9 cellular contexts compared by ENCODE assay signal in the genomic region with DNA sequence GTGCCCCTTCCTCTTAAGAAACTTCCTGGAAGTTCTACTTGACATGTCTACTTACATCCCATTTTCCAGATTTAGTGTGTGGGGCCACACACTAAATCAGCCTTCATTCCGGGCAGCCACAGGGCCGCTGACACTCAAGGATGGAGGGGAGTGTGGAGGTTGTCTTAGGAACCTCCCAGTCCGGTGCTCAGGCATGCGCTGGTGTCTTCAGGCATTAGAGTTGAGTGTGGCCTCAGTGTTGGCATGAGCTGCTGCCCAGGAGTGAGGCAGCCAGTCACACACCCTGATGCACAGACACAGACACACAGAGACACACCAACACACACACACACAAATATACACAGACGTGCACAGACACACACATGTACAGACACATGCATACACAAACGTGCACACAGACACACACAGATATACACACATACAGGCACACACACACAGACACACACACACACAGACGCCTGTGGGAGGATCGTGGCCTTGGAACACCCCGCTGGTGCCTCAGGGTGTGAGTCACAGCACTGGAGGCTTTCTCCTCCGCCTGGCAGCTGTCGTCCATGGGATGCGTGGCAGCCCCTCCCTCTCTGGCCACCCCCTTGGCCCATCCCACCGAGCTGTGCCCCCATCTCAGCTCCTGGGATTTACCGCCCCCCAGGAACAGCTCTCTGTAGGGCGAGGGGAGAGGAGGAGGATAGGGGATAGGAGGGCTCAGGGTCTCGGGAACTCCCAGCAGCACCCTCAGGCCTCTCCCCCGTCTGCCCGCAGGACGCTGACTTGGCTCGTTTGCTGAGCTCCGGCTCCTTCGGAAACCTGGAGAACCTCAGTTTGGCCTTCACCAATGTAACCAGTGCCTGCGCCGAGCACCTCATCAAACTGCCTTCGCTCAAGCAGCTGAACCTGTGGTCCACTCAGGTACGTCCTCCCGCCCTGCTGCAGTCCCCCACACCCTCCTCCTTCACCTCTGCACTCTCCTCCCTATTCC.
A peak's percentile ranks its signal among the peaks of the same experiment; 100 is the strongest.
DNase-seq lines count a peak whose midpoint lies in the region; FAIRE-seq and TF ChIP-seq lines count a peak whose summit lies in the region.
"Had no signal": no experiment of that assay in that cellular context is flagged by ENCODE, and none has a peak within 500 bp of the region (broad histone marks: within the 10 kb centered on the region; RNA-seq: fewer than 3 reads in every experiment).

No MANE protein-coding gene starts in this region.

- H3K4me1 ChIP-seq in SK-N-SH (ENCODE audit: control insufficient read depth in 1 of 2, insufficient read depth in 2 of 2, low read depth in 1 of 2, low read length in 1 of 2), result peaks cover 0 to 7% of the 10 kb centered on the region in 2 experiments; a peak in 1 of 4 replicates
- H3K4me1 ChIP-seq in skeletal muscle satellite cell (ENCODE audit: control insufficient read depth, insufficient read depth, low read length), result peaks cover 31% of the 10 kb centered on the region

- H3K9ac ChIP-seq in SK-N-SH (no peak overlapping the region), skeletal muscle satellite cell (ENCODE audit: low read depth, low read length) (peak overlapping the region; percentile 47)

- no peak for TF ChIP-seq POLR2A in H54 (IDR thresholded peaks at IDR 0.05; ENCODE audit: low read depth, low read length)

- WGBS in SK-N-SH (ENCODE audit: low lambda C conversion rate), result 64% methylated on average over 19 of the region's 27 CpGs

- TF ChIP-seq RAD21 in SK-N-SH (IDR thresholded peaks at IDR 0.05; ENCODE audit: low read length), result no peak

- CTCF ChIA-PET in SK-N-SH (lab: Yijun Ruan, JAX), result interaction anchor here (0.6 to 1.0 kb wide), 2 partner anchors 80 to 233 kb away, joined by 3 read pairs; no protein-coding TSS in a partner anchor

- no peak overlapping the region for H2AFZ ChIP-seq in SK-N-SH (ENCODE audit: low read depth)

- no peak overlapping the region; the same call in 1 of the 2 replicates for H3K4me2 ChIP-seq in SK-N-SH
- peak overlapping the region; percentile 67 for H3K4me2 ChIP-seq in skeletal muscle satellite cell (ENCODE audit: low read length)

- H3K36me3 ChIP-seq in SK-N-SH (replicated peaks in 1 of 2; ENCODE audit: control insufficient read depth in 1 of 2, insufficient read depth in 2 of 2, low read length in 1 of 2), result peaks cover 0 to 12% of the 10 kb centered on the region in 2 experiments
- H3K36me3 ChIP-seq in skeletal muscle satellite cell (ENCODE audit: insufficient read depth, low read length), result peaks cover 25% of the 10 kb centered on the region

- POLR2A ChIA-PET in SK-N-SH (lab: Yijun Ruan, JAX), result no interaction called here

- peak overlapping the region in 1 of 2 experiments; percentile 46; a peak in 1 of 4 replicates for H3K27ac ChIP-seq in SK-N-SH (ENCODE audit: low read depth in 2 of 2, low read length in 1 of 2)

- TF ChIP-seq CTCF in SK-N-SH (IDR thresholded peaks at IDR 0.05), result no peak

- H3K4me3 ChIP-seq in SK-N-SH (ENCODE audit: low read depth in 2 of 2, low read length in 1 of 2) (no peak overlapping the region), skeletal muscle satellite cell (ENCODE audit: low read length) (peak overlapping the region; percentile 64)

- no peaks in the 10 kb centered on the region for H3K79me2 ChIP-seq in SK-N-SH (ENCODE audit: insufficient read depth)

- H4K20me1 ChIP-seq in SK-N-SH (ENCODE audit: insufficient read depth), result no peaks in the 10 kb centered on the region

- peaks cover 5% of the 10 kb centered on the region for H3F3A ChIP-seq in SK-N-SH (replicated peaks; ENCODE audit: insufficient read depth)

- peak; percentile 66 for FAIRE-seq in H54 (lab: Jason Lieb, UNC)
- FAIRE-seq: colon had no signal

- peak; percentile 92 for DNase-seq in H54 (ENCODE audit: insufficient read length, low spot score)
- DNase-seq in SK-N-SH, result no peak
- peak; percentile 64 for DNase-seq in fibroblast of the conjunctiva (ENCODE audit: low read depth)
- no peak for DNase-seq in stimulated activated CD4-positive, alpha-beta T cell treated with anti-CD3 and anti-CD28 coated beads, Interleukin-4, amount 100 ng/mL, for 4 hours
- DNase-seq in NCI-H1417 treated with DMSO at 0.1 percent for 48 hours (lab: John Stamatoyannopoulos, UW), result no peak
- DNase-seq in NCI-H345 treated with DMSO at 0.1 percent for 48 hours (lab: John Stamatoyannopoulos, UW; ENCODE audit: unreplicated experiment), result no peak

- no peaks in the 10 kb centered on the region for H3K9me3 ChIP-seq in SK-N-SH
- no peaks in the 10 kb centered on the region for H3K9me3 ChIP-seq in skeletal muscle satellite cell (replicated peaks; ENCODE audit: low read length)
- H3K9me3 ChIP-seq: neutrophil had no signal

- no peak for TF ChIP-seq EP300 in SK-N-SH (IDR thresholded peaks at IDR 0.05; ENCODE audit: borderline replicate concordance in 1 of 2, low read depth in 1 of 2, low read length in 1 of 2)

- no peaks in the 10 kb centered on the region for H3K9me2 ChIP-seq in SK-N-SH

- H3K27me3 ChIP-seq in SK-N-SH (ENCODE audit: insufficient read depth), result no peaks in the 10 kb centered on the region
- H3K27me3 ChIP-seq in skeletal muscle satellite cell (ENCODE audit: control insufficient read depth, insufficient read depth, low read length), result no peaks in the 10 kb centered on the region
- H3K27me3 ChIP-seq: neutrophil had no signal

TF ChIP-seq in SK-N-SH, 30 proteins besides CTCF, POLR2A, EP300 and RAD21:
- TF ChIP-seq FOXM1 (IDR thresholded peaks at IDR 0.05; ENCODE audit: low read depth) (no peak), JUND (IDR thresholded peaks at IDR 0.05) (peak; percentile 24; the same call in 1 of the 2 replicates), FOSL2 (IDR thresholded peaks at IDR 0.05; ENCODE audit: borderline replicate concordance, low read depth) (peak; percentile 64; the same call in 1 of the 2 replicates), TCF12 (IDR thresholded peaks at IDR 0.05) (0 out of 2 replicates have a peak, but pooled peaks have one; percentile 39), EZH2phosphoT487 (IDR thresholded peaks at IDR 0.05; ENCODE audit: borderline replicate concordance, low read depth) (no peak), SMC3 (IDR thresholded peaks at IDR 0.05; ENCODE audit: low read depth, low read length) (no peak)
- TF ChIP-seq, protein P1, sequence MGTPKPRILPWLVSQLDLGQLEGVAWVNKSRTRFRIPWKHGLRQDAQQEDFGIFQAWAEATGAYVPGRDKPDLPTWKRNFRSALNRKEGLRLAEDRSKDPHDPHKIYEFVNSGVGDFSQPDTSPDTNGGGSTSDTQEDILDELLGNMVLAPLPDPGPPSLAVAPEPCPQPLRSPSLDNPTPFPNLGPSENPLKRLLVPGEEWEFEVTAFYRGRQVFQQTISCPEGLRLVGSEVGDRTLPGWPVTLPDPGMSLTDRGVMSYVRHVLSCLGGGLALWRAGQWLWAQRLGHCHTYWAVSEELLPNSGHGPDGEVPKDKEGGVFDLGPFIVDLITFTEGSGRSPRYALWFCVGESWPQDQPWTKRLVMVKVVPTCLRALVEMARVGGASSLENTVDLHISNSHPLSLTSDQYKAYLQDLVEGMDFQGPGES (IDR thresholded peaks at IDR 0.05; ENCODE audit: low read depth, low read length), result no peak
- TF ChIP-seq, protein P2, sequence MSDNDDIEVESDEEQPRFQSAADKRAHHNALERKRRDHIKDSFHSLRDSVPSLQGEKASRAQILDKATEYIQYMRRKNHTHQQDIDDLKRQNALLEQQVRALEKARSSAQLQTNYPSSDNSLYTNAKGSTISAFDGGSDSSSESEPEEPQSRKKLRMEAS (IDR thresholded peaks at IDR 0.05; ENCODE audit: low read depth), result no peak
- TF ChIP-seq, protein P3, sequence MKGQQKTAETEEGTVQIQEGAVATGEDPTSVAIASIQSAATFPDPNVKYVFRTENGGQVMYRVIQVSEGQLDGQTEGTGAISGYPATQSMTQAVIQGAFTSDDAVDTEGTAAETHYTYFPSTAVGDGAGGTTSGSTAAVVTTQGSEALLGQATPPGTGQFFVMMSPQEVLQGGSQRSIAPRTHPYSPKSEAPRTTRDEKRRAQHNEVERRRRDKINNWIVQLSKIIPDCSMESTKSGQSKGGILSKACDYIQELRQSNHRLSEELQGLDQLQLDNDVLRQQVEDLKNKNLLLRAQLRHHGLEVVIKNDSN (IDR thresholded peaks at IDR 0.05; ENCODE audit: borderline replicate concordance, low read depth), result no peak

Comparison
In these comparisons a context has a peak if more than half of its experiments do, and no peak if none do; other contexts are left out.
1. DNase-seq: peak in H54 (single experiment) and fibroblast of the conjunctiva (single experiment); none in SK-N-SH (single experiment), stimulated activated CD4-positive, alpha-beta T cell treated with anti-CD3 and anti-CD28 coated beads, Interleukin-4, amount 100 ng/mL, for 4 hours (0 of 2), NCI-H1417 treated with DMSO at 0.1 percent for 48 hours (single experiment) and NCI-H345 treated with DMSO at 0.1 percent for 48 hours (single experiment).